ENCODE assay signal across 18 cellular contexts in the genomic region with DNA sequence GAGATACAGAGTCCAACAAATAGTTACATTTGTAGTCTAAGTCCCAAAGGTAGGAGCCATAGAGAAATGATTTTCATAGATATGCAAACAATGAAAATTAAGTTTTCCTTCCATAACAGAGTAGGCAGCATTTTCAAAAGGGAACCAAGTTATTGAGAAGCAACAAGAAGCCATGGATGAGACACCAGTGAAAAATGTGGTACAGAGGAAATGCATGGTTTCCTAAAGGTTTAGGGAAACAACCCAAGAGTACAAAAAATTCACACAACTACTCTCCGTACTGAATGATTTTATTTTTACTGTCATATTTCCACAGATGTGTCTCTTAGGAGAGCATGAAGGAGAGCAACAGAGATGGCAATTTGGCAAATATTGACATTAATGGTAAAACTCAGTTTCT.
DNase-seq lines count a peak whose midpoint lies in the region; ATAC-seq, FAIRE-seq and TF ChIP-seq lines count a peak whose summit lies in the region.
"Had no signal": no experiment of that assay in that cellular context is flagged by ENCODE, and none has a peak within 500 bp of the region (broad histone marks: within the 10 kb centered on the region; RNA-seq: fewer than 3 reads in every experiment).

No MANE protein-coding gene starts in this region.

- H3K4me1 ChIP-seq in endothelial cell of umbilical vein (ENCODE audit: control insufficient read depth, extremely low read depth, insufficient read depth, low read length) = peaks cover 45% of the 10 kb centered on the region
- H3K4me1 ChIP-seq: A549 had no signal

- H3K4me3 ChIP-seq in endothelial cell of umbilical vein (replicated peaks in 1 of 3; ENCODE audit: insufficient read depth in 1 of 3, low read depth in 1 of 3, low read length in 3 of 3) = peak overlapping the region in 1 of 3 experiments; percentile 32
- H3K4me3 ChIP-seq: A549, PC-9 had no signal

- POLR2A ChIA-PET in endothelial cell of umbilical vein (lab: Charles Lee) = no interaction called here

- intact Hi-C loops in endothelial cell of umbilical vein (cut with micrococcal nuclease) = no loop called here

- H2AFZ ChIP-seq in endothelial cell of umbilical vein (ENCODE audit: low read depth, low read length) = peak overlapping the region; percentile 93
- H2AFZ ChIP-seq: PC-9 had no signal

- H3K9me3 ChIP-seq in endothelial cell of umbilical vein (replicated peaks; ENCODE audit: control insufficient read depth, insufficient read depth, low read length) = no peaks in the 10 kb centered on the region
- H3K9me3 ChIP-seq: A549 had no signal

- H3K4me2 ChIP-seq in endothelial cell of umbilical vein (ENCODE audit: insufficient read depth, low read length) = peak overlapping the region; percentile 92
- H3K4me2 ChIP-seq: A549, KMS-11, PC-9 had no signal

- H3K9me1 ChIP-seq in endothelial cell of umbilical vein (replicated peaks; ENCODE audit: control insufficient read depth, extremely low read depth, insufficient read depth, low read length) = no peaks in the 10 kb centered on the region

- peak overlapping the region; percentile 67 for H3K9ac ChIP-seq in endothelial cell of umbilical vein (replicated peaks; ENCODE audit: extremely low read depth, insufficient read depth, low read length)
- H3K9ac ChIP-seq: KMS-11 had no signal

- no peak for ATAC-seq in GM18498 (IDR thresholded peaks at IDR 0.05; ENCODE audit: unreplicated experiment)
- ATAC-seq: A549 had no signal

- peak; percentile 66 for DNase-seq in EL
- peak; percentile 32 for DNase-seq in M059J (ENCODE audit: low read depth)
- DNase-seq in endothelial cell of umbilical vein (ENCODE audit: low read depth, low spot score) = peak; percentile 80
- DNase-seq in pulmonary artery endothelial cell (ENCODE audit: low read depth, low spot score) = peak; percentile 33
- no peak for DNase-seq in iPS-NIHi7 (ENCODE audit: extremely low spot score)
- DNase-seq in DMS 273 (lab: John Stamatoyannopoulos, UW; ENCODE audit: unreplicated experiment) = no peak
- DNase-seq: CD4-positive, alpha-beta memory T cell; DND-41; NCI-H1105 treated with DMSO at 0.1 percent for 48 hours; NCI-H187; NCI-H446 treated with DMSO at 0.1 percent for 48 hours; NCI-H748 treated with DMSO at 0.1 percent for 48 hours; PC-9 had no signal

- no peak for TF ChIP-seq CTCF in endothelial cell of umbilical vein (IDR thresholded peaks at IDR 0.05; ENCODE audit: extremely low read depth in 1 of 2, insufficient read depth in 1 of 2, low read depth in 1 of 2, low read length in 2 of 2)

- H3K79me2 ChIP-seq in endothelial cell of umbilical vein (ENCODE audit: control insufficient read depth, insufficient read depth, low read length) = no peaks in the 10 kb centered on the region

- FAIRE-seq in endothelial cell of umbilical vein (lab: Jason Lieb, UNC) = peak; percentile 69
- FAIRE-seq: A549, D721Med, H1 had no signal

- TF ChIP-seq POLR2A in endothelial cell of umbilical vein (IDR thresholded peaks at IDR 0.05; ENCODE audit: low read depth, low read length) = no peak

- no peaks in the 10 kb centered on the region for H3K36me3 ChIP-seq in endothelial cell of umbilical vein (ENCODE audit: control insufficient read depth in 2 of 2, extremely low read depth in 1 of 2, insufficient read depth in 2 of 2, low read length in 2 of 2)

- dilution Hi-C loops in endothelial cell of umbilical vein (cut with MboI; ENCODE audit: extremely low pct_ligation_motif_present, low sequenced_read_pairs) = no loop called here

- BruUV-seq in endothelial cell of umbilical vein (replicated peaks; lab: Mats Ljungman, UMichigan) = TSS peak; percentile 68

- H3K27ac ChIP-seq in endothelial cell of umbilical vein (ENCODE audit: insufficient read depth, low read depth, low read length) = peak overlapping the region; percentile 89
- H3K27ac ChIP-seq: A549, KMS-11, PC-9 had no signal

- no peaks in the 10 kb centered on the region for H3K27me3 ChIP-seq in endothelial cell of umbilical vein (ENCODE audit: control insufficient read depth in 2 of 2, insufficient read depth in 2 of 2, low read length in 2 of 2)

- no peaks in the 10 kb centered on the region for H4K20me1 ChIP-seq in endothelial cell of umbilical vein (replicated peaks; ENCODE audit: control insufficient read depth, extremely low read depth, insufficient read depth, low read length)

- CTCF ChIA-PET in endothelial cell of umbilical vein (lab: Charles Lee) = no interaction called here

TF ChIP-seq in endothelial cell of umbilical vein, 7 proteins besides CTCF, POLR2A, EP300 and RAD21:
- no peak for TF ChIP-seq GATA2 (IDR thresholded peaks at IDR 0.05; ENCODE audit: insufficient read depth, insufficient read length, low read depth, low read length)
- no peak for TF ChIP-seq MYC (IDR thresholded peaks at IDR 0.05; ENCODE audit: low read depth, low read length)
- TF ChIP-seq, protein P1, sequence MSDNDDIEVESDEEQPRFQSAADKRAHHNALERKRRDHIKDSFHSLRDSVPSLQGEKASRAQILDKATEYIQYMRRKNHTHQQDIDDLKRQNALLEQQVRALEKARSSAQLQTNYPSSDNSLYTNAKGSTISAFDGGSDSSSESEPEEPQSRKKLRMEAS (IDR thresholded peaks at IDR 0.05; ENCODE audit: insufficient read depth, insufficient read length) = no peak
- peak; percentile 67 for TF ChIP-seq JUN (IDR thresholded peaks at IDR 0.05; ENCODE audit: borderline replicate concordance, insufficient read depth, insufficient read length, low read depth)
- TF ChIP-seq FOS (IDR thresholded peaks at IDR 0.05; ENCODE audit: borderline replicate concordance, insufficient read depth, low read length) = peak; percentile 74
- no peak for TF ChIP-seq POLR2AphosphoS5 (IDR thresholded peaks at IDR 0.05; ENCODE audit: insufficient read depth, low read depth, low read length)
- TF ChIP-seq EZH2 (IDR thresholded peaks at IDR 0.05; ENCODE audit: borderline replicate concordance, low read depth, low read length, severe bottlenecking) = no peak

Comparison
In these comparisons a context has a peak if more than half of its experiments do, and no peak if none do; other contexts are left out.
1. DNase-seq: peak in EL (single experiment), M059J (single experiment), endothelial cell of umbilical vein (single experiment) and pulmonary artery endothelial cell (single experiment); none in iPS-NIHi7 (single experiment) and DMS 273 (single experiment).